ENCODE assay signal across 1 cellular context in the genomic region with DNA sequence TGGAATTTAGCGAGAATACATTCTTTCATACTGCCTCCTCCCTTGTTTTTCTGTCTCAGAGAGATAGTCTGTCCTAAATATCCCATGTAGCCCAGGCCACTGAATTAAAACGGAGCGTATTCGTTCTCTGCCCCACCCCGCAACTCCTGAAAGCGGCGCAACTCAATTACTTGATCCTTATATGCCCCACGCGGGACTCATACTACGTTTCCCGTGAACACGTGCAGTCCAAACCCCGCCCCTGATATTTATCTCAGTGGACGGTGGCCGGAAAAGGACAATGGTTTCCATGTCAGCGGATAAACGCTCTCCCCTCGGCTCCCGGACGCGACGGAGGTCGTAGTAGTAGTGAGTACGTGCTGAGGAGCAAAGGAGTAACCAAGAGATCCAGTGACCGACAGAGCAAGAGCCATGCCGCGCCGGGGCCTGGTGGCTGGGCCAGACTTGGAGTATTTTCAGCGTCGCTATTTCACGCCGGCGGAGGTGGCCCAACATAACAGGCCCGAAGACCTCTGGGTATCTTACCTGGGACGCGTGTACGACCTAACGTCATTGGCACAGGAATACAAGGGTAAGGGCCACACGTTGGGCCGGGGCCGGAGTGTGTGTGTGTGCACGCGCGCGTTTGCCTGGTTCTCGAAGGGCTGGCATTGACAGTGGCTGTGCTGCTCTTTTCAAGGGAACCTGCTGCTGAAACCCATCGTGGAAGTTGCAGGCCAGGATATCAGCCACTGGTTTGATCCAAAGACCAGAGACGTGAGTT.
TF ChIP-seq lines count a peak whose summit lies in the region.

A gene with protein sequence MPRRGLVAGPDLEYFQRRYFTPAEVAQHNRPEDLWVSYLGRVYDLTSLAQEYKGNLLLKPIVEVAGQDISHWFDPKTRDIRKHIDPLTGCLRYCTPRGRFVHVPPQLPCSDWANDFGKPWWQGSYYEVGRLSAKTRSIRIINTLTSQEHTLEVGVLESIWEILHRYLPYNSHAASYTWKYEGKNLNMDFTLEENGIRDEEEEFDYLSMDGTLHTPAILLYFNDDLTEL (plus strand): TSS at position 280 of the 763 bp plus-strand sequence. CDS start 132 bp downstream, at position 412.

TF ChIP-seq in HEK293, 187 proteins besides CTCF, POLR2A, EP300 and RAD21 (continued from another document):
- TF ChIP-seq ZNF518A (tag by site-specific recombination; conservative IDR thresholded peaks at IDR 0.05; ENCODE audit: low read depth): no peak; the same call in 1 of the 2 replicates
- TF ChIP-seq, protein P1, sequence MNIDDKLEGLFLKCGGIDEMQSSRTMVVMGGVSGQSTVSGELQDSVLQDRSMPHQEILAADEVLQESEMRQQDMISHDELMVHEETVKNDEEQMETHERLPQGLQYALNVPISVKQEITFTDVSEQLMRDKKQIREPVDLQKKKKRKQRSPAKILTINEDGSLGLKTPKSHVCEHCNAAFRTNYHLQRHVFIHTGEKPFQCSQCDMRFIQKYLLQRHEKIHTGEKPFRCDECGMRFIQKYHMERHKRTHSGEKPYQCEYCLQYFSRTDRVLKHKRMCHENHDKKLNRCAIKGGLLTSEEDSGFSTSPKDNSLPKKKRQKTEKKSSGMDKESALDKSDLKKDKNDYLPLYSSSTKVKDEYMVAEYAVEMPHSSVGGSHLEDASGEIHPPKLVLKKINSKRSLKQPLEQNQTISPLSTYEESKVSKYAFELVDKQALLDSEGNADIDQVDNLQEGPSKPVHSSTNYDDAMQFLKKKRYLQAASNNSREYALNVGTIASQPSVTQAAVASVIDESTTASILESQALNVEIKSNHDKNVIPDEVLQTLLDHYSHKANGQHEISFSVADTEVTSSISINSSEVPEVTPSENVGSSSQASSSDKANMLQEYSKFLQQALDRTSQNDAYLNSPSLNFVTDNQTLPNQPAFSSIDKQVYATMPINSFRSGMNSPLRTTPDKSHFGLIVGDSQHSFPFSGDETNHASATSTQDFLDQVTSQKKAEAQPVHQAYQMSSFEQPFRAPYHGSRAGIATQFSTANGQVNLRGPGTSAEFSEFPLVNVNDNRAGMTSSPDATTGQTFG (tag by site-specific recombination; IDR thresholded peaks at IDR 0.05; ENCODE audit: borderline replicate concordance): no peak
- TF ChIP-seq ZSCAN5A (tag by site-specific recombination; IDR thresholded peaks at IDR 0.05): no peak
- no peak for TF ChIP-seq REPIN1 (tag by site-specific recombination; IDR thresholded peaks at IDR 0.05; ENCODE audit: low read depth)
- no peak for TF ChIP-seq ZNF596 (tag by site-specific recombination; IDR thresholded peaks at IDR 0.05)
- TF ChIP-seq ZNF514 (tag by site-specific recombination; IDR thresholded peaks at IDR 0.05): no peak
- no peak for TF ChIP-seq KLF8 (tag by site-specific recombination; IDR thresholded peaks at IDR 0.05)
- no peak for TF ChIP-seq ZNF544 (tag by site-specific recombination; IDR thresholded peaks at IDR 0.05)
- TF ChIP-seq ZBTB17 (tag by site-specific recombination; IDR thresholded peaks at IDR 0.05): peak; percentile 53
- no peak for TF ChIP-seq ZNF830 (tag by site-specific recombination; IDR thresholded peaks at IDR 0.05; ENCODE audit: low read depth)
- TF ChIP-seq ZNF561 (tag by site-specific recombination; IDR thresholded peaks at IDR 0.05; ENCODE audit: borderline replicate concordance): no peak
TF ChIP-seq in HEK293: peak in this region for 48.
